In the genomic region with DNA sequence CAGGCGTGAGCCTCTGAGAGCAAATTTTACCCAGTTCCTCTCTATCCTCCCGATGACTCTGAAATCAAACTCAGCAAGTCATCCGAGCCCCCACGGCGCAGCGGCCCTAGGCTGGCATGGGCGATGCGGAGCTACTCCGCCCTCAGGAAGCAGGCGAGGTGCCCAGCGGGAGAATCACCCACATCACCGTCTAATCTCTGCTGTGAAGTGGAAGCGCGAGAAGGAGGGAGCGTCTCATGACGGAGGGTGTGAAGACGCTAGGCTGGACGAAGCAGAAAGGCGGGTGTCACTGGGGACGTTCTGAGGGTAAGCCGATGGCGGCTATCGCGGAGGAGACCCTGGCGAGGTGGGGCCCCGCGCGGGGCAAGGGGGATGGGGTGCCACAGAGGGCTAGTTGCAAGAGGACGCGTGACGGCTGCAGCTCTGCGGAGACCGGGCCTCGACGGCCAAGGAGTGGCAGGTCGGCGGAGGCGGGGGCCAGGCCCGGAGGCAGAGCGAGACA, we compare ENCODE assay signal across 1 cellular context.
TF ChIP-seq lines count a peak whose summit lies in the region.

No MANE protein-coding gene starts in this region.

TF ChIP-seq in GM12878, 131 proteins besides CTCF, POLR2A, EP300 and RAD21:
- no peak for TF ChIP-seq NR2C1 (IDR thresholded peaks at IDR 0.05)
- TF ChIP-seq, protein P1, sequence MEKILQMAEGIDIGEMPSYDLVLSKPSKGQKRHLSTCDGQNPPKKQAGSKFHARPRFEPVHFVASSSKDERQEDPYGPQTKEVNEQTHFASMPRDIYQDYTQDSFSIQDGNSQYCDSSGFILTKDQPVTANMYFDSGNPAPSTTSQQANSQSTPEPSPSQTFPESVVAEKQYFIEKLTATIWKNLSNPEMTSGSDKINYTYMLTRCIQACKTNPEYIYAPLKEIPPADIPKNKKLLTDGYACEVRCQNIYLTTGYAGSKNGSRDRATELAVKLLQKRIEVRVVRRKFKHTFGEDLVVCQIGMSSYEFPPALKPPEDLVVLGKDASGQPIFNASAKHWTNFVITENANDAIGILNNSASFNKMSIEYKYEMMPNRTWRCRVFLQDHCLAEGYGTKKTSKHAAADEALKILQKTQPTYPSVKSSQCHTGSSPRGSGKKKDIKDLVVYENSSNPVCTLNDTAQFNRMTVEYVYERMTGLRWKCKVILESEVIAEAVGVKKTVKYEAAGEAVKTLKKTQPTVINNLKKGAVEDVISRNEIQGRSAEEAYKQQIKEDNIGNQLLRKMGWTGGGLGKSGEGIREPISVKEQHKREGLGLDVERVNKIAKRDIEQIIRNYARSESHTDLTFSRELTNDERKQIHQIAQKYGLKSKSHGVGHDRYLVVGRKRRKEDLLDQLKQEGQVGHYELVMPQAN (conservative IDR thresholded peaks at IDR 0.05): peak; percentile 37; the same call in 1 of the 2 replicates
- TF ChIP-seq MXI1 (IDR thresholded peaks at IDR 0.05; ENCODE audit: low read depth, low read length): 0 out of 2 replicates have a peak, but pooled peaks have one; percentile 2
- TF ChIP-seq RELA (IDR thresholded peaks at IDR 0.05; ENCODE audit: borderline replicate concordance, partially characterized antibody): peak; percentile 17
- TF ChIP-seq SPI1 (IDR thresholded peaks at IDR 0.05; ENCODE audit: borderline replicate concordance, insufficient read depth, low read depth, low read length): peak; percentile 28; the same call in 1 of the 2 replicates
- TF ChIP-seq, protein P2, sequence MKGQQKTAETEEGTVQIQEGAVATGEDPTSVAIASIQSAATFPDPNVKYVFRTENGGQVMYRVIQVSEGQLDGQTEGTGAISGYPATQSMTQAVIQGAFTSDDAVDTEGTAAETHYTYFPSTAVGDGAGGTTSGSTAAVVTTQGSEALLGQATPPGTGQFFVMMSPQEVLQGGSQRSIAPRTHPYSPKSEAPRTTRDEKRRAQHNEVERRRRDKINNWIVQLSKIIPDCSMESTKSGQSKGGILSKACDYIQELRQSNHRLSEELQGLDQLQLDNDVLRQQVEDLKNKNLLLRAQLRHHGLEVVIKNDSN (IDR thresholded peaks at IDR 0.05; ENCODE audit: borderline replicate concordance, extremely low read length, insufficient read depth, low read depth, low read length): no peak
- peak; percentile 42 for TF ChIP-seq HDGF (IDR thresholded peaks at IDR 0.05)
- TF ChIP-seq, protein P3, sequence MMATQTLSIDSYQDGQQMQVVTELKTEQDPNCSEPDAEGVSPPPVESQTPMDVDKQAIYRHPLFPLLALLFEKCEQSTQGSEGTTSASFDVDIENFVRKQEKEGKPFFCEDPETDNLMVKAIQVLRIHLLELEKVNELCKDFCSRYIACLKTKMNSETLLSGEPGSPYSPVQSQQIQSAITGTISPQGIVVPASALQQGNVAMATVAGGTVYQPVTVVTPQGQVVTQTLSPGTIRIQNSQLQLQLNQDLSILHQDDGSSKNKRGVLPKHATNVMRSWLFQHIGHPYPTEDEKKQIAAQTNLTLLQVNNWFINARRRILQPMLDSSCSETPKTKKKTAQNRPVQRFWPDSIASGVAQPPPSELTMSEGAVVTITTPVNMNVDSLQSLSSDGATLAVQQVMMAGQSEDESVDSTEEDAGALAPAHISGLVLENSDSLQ (IDR thresholded peaks at IDR 0.05): peak; percentile 14; the same call in 1 of the 2 replicates
TF ChIP-seq in GM12878: peak in this region for 6.
